41 cellular contexts compared by ENCODE assay signal in the genomic region with DNA sequence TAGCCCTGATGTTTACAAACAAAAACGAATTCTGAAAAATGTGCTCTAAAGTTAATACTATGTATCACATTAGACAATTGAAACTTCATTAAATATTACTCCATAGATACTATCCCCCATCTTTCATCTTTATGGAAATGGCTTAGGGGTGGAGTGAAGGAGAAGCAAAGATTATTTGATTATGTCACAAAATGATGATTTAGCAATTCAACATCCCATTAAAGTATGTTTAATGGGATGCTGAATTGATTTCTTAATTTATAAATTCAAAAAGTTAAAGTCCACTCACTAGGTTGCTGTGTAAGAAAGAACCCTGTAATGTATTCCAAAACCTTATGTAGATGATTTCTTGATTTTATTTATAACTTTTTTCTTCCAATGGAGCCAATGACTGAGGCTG.
"Had no signal": no experiment of that assay in that cellular context is flagged by ENCODE, and none has a peak within 500 bp of the region (broad histone marks: within the 10 kb centered on the region; RNA-seq: fewer than 3 reads in every experiment).

No MANE protein-coding gene starts in this region.

- H3K27ac Mint-ChIP-seq: activated naive CD4-positive, alpha-beta T cell treated with anti-CD3 and anti-CD28 coated beads for 36 hours; activated naive CD4-positive, alpha-beta T cell treated with anti-CD3 and anti-CD28 coated beads, Interleukin-2, amount 10 ng/mL, durations not matched to agents 7 days and 5 days; activated naive CD4-positive, alpha-beta T cell treated with anti-CD3 and anti-CD28 coated beads, Interleukin-2, amount 50 U/mL, for 24 hours; activated naive CD4-positive, alpha-beta T cell treated with anti-CD3 and anti-CD28 coated beads, Interleukin-2, amount 50 U/mL, for 72 hours; activated naive CD8-positive, alpha-beta T cell; activated naive CD8-positive, alpha-beta T cell treated with anti-CD3 and anti-CD28 coated beads for 36 hours; activated naive CD8-positive, alpha-beta T cell treated with anti-CD3 and anti-CD28 coated beads, Interleukin-2, amount 10 ng/mL, durations not matched to agents 7 days and 5 days; activated naive CD8-positive, alpha-beta T cell treated with anti-CD3 and anti-CD28 coated beads, Interleukin-2, amount 50 U/mL, for 24 hours; activated T-cell treated with anti-CD3 and anti-CD28 coated beads, Interleukin-2, amount 50 U/mL, for 24 hours; activated T-cell treated with anti-CD3 and anti-CD28 coated beads, Interleukin-2, amount 50 U/mL, for 72 hours; activated T-helper 1 cell treated with anti-CD3 and anti-CD28 coated beads, Interleukin-12 subunit alpha, Interleukin-12 subunit beta, Interleukin-2, Interleukin-4 antibody, amounts not matched to agents 30 ng/mL and 10 ng/mL and 1 ng/mL, durations not matched to agents 14 hours and 24 hours and 36 hours; activated T-helper 17 cell treated with anti-CD3 and anti-CD28 coated beads, Interleukin-2, amount 50 U/mL, for 72 hours; activated T-helper 2 cell treated with anti-CD3 and anti-CD28 coated beads, Interferon-gamma antibody, Interleukin-2, Interleukin-4, amounts not matched to agents 10 μg/mL and 5 μg/mL and 100 μg/mL, durations not matched to agents 14 hours and 24 hours and 36 hours had no signal

- H3K27ac ChIP-seq: adrenal gland, ascending aorta, brain microvascular endothelial cell, breast epithelium, cardiac muscle cell had no signal

- H3K27me3 ChIP-seq: ascending aorta, body of pancreas, brain microvascular endothelial cell, breast epithelium, cardiac muscle cell had no signal

- H3K9me3 Mint-ChIP-seq: activated naive CD4-positive, alpha-beta T cell treated with anti-CD3 and anti-CD28 coated beads for 36 hours; activated naive CD4-positive, alpha-beta T cell treated with anti-CD3 and anti-CD28 coated beads, Interleukin-2, amount 10 ng/mL, durations not matched to agents 7 days and 5 days; activated naive CD4-positive, alpha-beta T cell treated with anti-CD3 and anti-CD28 coated beads, Interleukin-2, amount 50 U/mL, for 72 hours; activated naive CD8-positive, alpha-beta T cell treated with anti-CD3 and anti-CD28 coated beads for 36 hours; activated naive CD8-positive, alpha-beta T cell treated with anti-CD3 and anti-CD28 coated beads, Interleukin-2, amount 10 ng/mL, durations not matched to agents 7 days and 5 days; activated naive CD8-positive, alpha-beta T cell treated with anti-CD3 and anti-CD28 coated beads, Interleukin-2, amount 50 U/mL, for 24 hours; activated T-cell treated with anti-CD3 and anti-CD28 coated beads, Interleukin-2, amount 50 U/mL, for 24 hours; activated T-cell treated with anti-CD3 and anti-CD28 coated beads, Interleukin-2, amount 50 U/mL, for 4 hours; activated T-helper 1 cell treated with anti-CD3 and anti-CD28 coated beads, Interleukin-12 subunit alpha, Interleukin-12 subunit beta, Interleukin-2, Interleukin-4 antibody, amounts not matched to agents 30 ng/mL and 10 ng/mL and 1 ng/mL, durations not matched to agents 14 hours and 24 hours and 36 hours; activated T-helper 17 cell treated with anti-CD3 and anti-CD28 coated beads, Interleukin-2, amount 50 U/mL, for 72 hours; activated T-helper 2 cell treated with anti-CD3 and anti-CD28 coated beads, Interferon-gamma antibody, Interleukin-2, Interleukin-4, amounts not matched to agents 10 μg/mL and 5 μg/mL and 100 μg/mL, durations not matched to agents 14 hours and 24 hours and 36 hours had no signal

- H3K4me1 ChIP-seq: adrenal gland, ascending aorta, breast epithelium had no signal

- H3K36me3 ChIP-seq: adrenal gland, ascending aorta, brain microvascular endothelial cell, breast epithelium, cardiac muscle cell had no signal

- H3K9me3 ChIP-seq: adrenal gland, ascending aorta, body of pancreas, breast epithelium had no signal

- H3K4me3 Mint-ChIP-seq: activated naive CD4-positive, alpha-beta T cell treated with anti-CD3 and anti-CD28 coated beads for 36 hours; activated naive CD4-positive, alpha-beta T cell treated with anti-CD3 and anti-CD28 coated beads, Interleukin-2, amount 10 ng/mL, durations not matched to agents 7 days and 5 days; activated naive CD4-positive, alpha-beta T cell treated with anti-CD3 and anti-CD28 coated beads, Interleukin-2, amount 50 U/mL, for 24 hours; activated naive CD8-positive, alpha-beta T cell; activated naive CD8-positive, alpha-beta T cell treated with anti-CD3 and anti-CD28 coated beads for 36 hours; activated naive CD8-positive, alpha-beta T cell treated with anti-CD3 and anti-CD28 coated beads, Interleukin-2, amount 10 ng/mL, durations not matched to agents 7 days and 5 days; activated naive CD8-positive, alpha-beta T cell treated with anti-CD3 and anti-CD28 coated beads, Interleukin-2, amount 50 U/mL, for 24 hours; activated T-cell treated with anti-CD3 and anti-CD28 coated beads, Interleukin-2, amount 50 U/mL, for 24 hours; activated T-cell treated with anti-CD3 and anti-CD28 coated beads, Interleukin-2, amount 50 U/mL, for 4 hours; activated T-cell treated with anti-CD3 and anti-CD28 coated beads, Interleukin-2, amount 50 U/mL, for 72 hours; activated T-helper 1 cell treated with anti-CD3 and anti-CD28 coated beads, Interleukin-12 subunit alpha, Interleukin-12 subunit beta, Interleukin-2, Interleukin-4 antibody, amounts not matched to agents 30 ng/mL and 10 ng/mL and 1 ng/mL, durations not matched to agents 14 hours and 24 hours and 36 hours; activated T-helper 17 cell treated with anti-CD3 and anti-CD28 coated beads, Interleukin-2, amount 50 U/mL, for 72 hours; central memory CD8-positive, alpha-beta T cell had no signal

- ATAC-seq: activated naive CD4-positive, alpha-beta T cell treated with anti-CD3 and anti-CD28 coated beads, Interleukin-2, amount 50 U/mL, for 72 hours; activated naive CD8-positive, alpha-beta T cell treated with anti-CD3 and anti-CD28 coated beads, Interleukin-2, amount 50 U/mL, for 24 hours; activated T-cell treated with anti-CD3 and anti-CD28 coated beads, Interleukin-2, amount 50 U/mL, for 4 hours; activated T-cell treated with anti-CD3 and anti-CD28 coated beads, Interleukin-2, amount 50 U/mL, for 72 hours; activated T-helper 17 cell treated with anti-CD3 and anti-CD28 coated beads, Interleukin-2, amount 50 U/mL, for 72 hours; body of pancreas had no signal

- H3K36me3 Mint-ChIP-seq: activated naive CD4-positive, alpha-beta T cell treated with anti-CD3 and anti-CD28 coated beads, Interleukin-2, amount 10 ng/mL, durations not matched to agents 7 days and 5 days; activated naive CD4-positive, alpha-beta T cell treated with anti-CD3 and anti-CD28 coated beads, Interleukin-2, amount 50 U/mL, for 24 hours; activated naive CD8-positive, alpha-beta T cell; activated naive CD8-positive, alpha-beta T cell treated with anti-CD3 and anti-CD28 coated beads for 36 hours; activated naive CD8-positive, alpha-beta T cell treated with anti-CD3 and anti-CD28 coated beads, Interleukin-2, amount 10 ng/mL, durations not matched to agents 7 days and 5 days; brain had no signal

- DNase-seq: activated effector memory CD4-positive, alpha-beta T cell treated with anti-CD3 and anti-CD28 coated beads, Interleukin-2, amount 50 U/mL, for 16 hours; activated effector memory CD4-positive, alpha-beta T cell treated with Interleukin-2 at 50 U/mL for 16 hours; activated gamma-delta T cell; activated gamma-delta T cell treated with Interleukin-2 at 50 U/mL for 16 hours; activated naive CD4-positive, alpha-beta T cell; activated naive CD4-positive, alpha-beta T cell treated with anti-CD3 and anti-CD28 coated beads for 36 hours; activated naive CD4-positive, alpha-beta T cell treated with anti-CD3 and anti-CD28 coated beads, Interleukin-2, amount 10 ng/mL, durations not matched to agents 7 days and 5 days; activated naive CD4-positive, alpha-beta T cell treated with anti-CD3 and anti-CD28 coated beads, Interleukin-2, amount 50 U/mL, for 16 hours; activated naive CD4-positive, alpha-beta T cell treated with Interleukin-2 at 50 U/mL for 16 hours; activated naive CD8-positive, alpha-beta T cell treated with anti-CD3 and anti-CD28 coated beads for 36 hours; activated naive CD8-positive, alpha-beta T cell treated with anti-CD3 and anti-CD28 coated beads, Interleukin-2, amount 10 ng/mL, durations not matched to agents 7 days and 5 days; activated naive CD8-positive, alpha-beta T cell treated with anti-CD3 and anti-CD28 coated beads, Interleukin-2, amount 50 U/mL, for 24 hours; activated T-cell treated with anti-CD3 and anti-CD28 coated beads for 4 hours; activated T-cell treated with anti-CD3 and anti-CD28 coated beads, Interleukin-2, amount 50 U/mL, for 1 hour; activated T-cell treated with anti-CD3 and anti-CD28 coated beads, Interleukin-2, amount 50 U/mL, for 24 hours; activated T-cell treated with anti-CD3 and anti-CD28 coated beads, Interleukin-2, amount 50 U/mL, for 4 hours; activated T-cell treated with anti-CD3 and anti-CD28 coated beads, Interleukin-2, amount 50 U/mL, for 48 hours; activated T-cell treated with anti-CD3 and anti-CD28 coated beads, Interleukin-2, amount 50 U/mL, for 72 hours; adrenal gland; amniotic stem cell; amygdala; anterior cingulate cortex; aorta; body of pancreas; brain microvascular endothelial cell; caudate nucleus; central memory CD4-positive, alpha-beta T cell; cerebellar nuclear complex had no signal

- H3K27me3 Mint-ChIP-seq: central memory CD8-positive, alpha-beta T cell had no signal

- H3K4me1 Mint-ChIP-seq: activated naive CD4-positive, alpha-beta T cell treated with anti-CD3 and anti-CD28 coated beads, Interleukin-2, amount 10 ng/mL, durations not matched to agents 7 days and 5 days; activated naive CD4-positive, alpha-beta T cell treated with anti-CD3 and anti-CD28 coated beads, Interleukin-2, amount 50 U/mL, for 24 hours; activated naive CD8-positive, alpha-beta T cell treated with anti-CD3 and anti-CD28 coated beads for 36 hours; activated naive CD8-positive, alpha-beta T cell treated with anti-CD3 and anti-CD28 coated beads, Interleukin-2, amount 10 ng/mL, durations not matched to agents 7 days and 5 days; activated naive CD8-positive, alpha-beta T cell treated with anti-CD3 and anti-CD28 coated beads, Interleukin-2, amount 50 U/mL, for 24 hours; activated T-helper 17 cell treated with anti-CD3 and anti-CD28 coated beads, Interleukin-2, amount 50 U/mL, for 72 hours; central memory CD8-positive, alpha-beta T cell had no signal

- FAIRE-seq: astrocyte, bronchial epithelial cell had no signal

- H3K4me3 ChIP-seq: adrenal gland, ascending aorta, body of pancreas, breast epithelium, cardiac muscle cell had no signal
